ENCODE assay signal across 16 cellular contexts in genomic region chr13:60755380-60756163, GRCh38.
DNase-seq lines count a peak whose midpoint lies in the region; ATAC-seq and TF ChIP-seq lines count a peak whose summit lies in the region.
"Had no signal": no experiment of that assay in that cellular context is flagged by ENCODE, and none has a peak within 500 bp of the region (broad histone marks: within the 10 kb centered on the region; RNA-seq: fewer than 3 reads in every experiment).

No MANE protein-coding gene starts in this region.

- H3K36me3 ChIP-seq in GM23338 (ENCODE audit: insufficient read depth) (no peaks in the 10 kb centered on the region), PC-3 (ENCODE audit: low read depth, low read length) (no peaks in the 10 kb centered on the region), neural cell (ENCODE audit: insufficient read depth, low read length) (no peaks in the 10 kb centered on the region), mammary epithelial cell (ENCODE audit: insufficient read depth, low read length) (no peaks in the 10 kb centered on the region)
- H3K36me3 ChIP-seq: SJSA1, WERI-Rb-1 had no signal

- ATAC-seq in GM23338 (peak; percentile 86), PC-3 (peak; percentile 31)
- ATAC-seq: natural killer cell treated with Interleukin-12 subunit alpha and Interleukin-12 subunit beta and Interleukin-15 and Interleukin-18, amount 100 ng/mL, for 72 hours had no signal

- peak overlapping the region; percentile 24; the same call in 1 of the 2 replicates for H3K4me2 ChIP-seq in GM23338
- H3K4me2 ChIP-seq in PC-3 (ENCODE audit: low read length) = no peak overlapping the region
- no peak overlapping the region for H3K4me2 ChIP-seq in neural cell (ENCODE audit: low read length)
- H3K4me2 ChIP-seq in mammary epithelial cell (ENCODE audit: insufficient read depth, low read depth, low read length) = no peak overlapping the region

- H3K9me3 ChIP-seq in PC-3 (ENCODE audit: low read length) = no peaks in the 10 kb centered on the region
- H3K9me3 ChIP-seq in neural cell (ENCODE audit: low read length) = no peaks in the 10 kb centered on the region
- H3K9me3 ChIP-seq in mammary epithelial cell (replicated peaks; ENCODE audit: insufficient read depth, low read length) = no peaks in the 10 kb centered on the region
- H3K9me3 ChIP-seq: SJSA1 had no signal

- H3K27ac ChIP-seq in GM23338 (ENCODE audit: low read depth) (no peak overlapping the region), PC-3 (ENCODE audit: low read length) (no peak overlapping the region), neural cell (ENCODE audit: low read length) (peak overlapping the region; percentile 34), mammary epithelial cell (ENCODE audit: insufficient read depth, low read depth, low read length) (no peak overlapping the region)
- H3K27ac ChIP-seq: SJSA1, WERI-Rb-1 had no signal

- no peak overlapping the region for H3K4me3 Mint-ChIP-seq in GM23338
- H3K4me3 Mint-ChIP-seq: B cell; natural killer cell treated with Interleukin-12 subunit alpha and Interleukin-12 subunit beta and Interleukin-15 and Interleukin-18, amount 100 ng/mL, for 72 hours had no signal

- H3K4me3 ChIP-seq in GM23338 = no peak overlapping the region
- H3K4me3 ChIP-seq in PC-3 (ENCODE audit: low read length) = no peak overlapping the region
- H3K4me3 ChIP-seq in epithelial cell of esophagus (ENCODE audit: low read length) = no peak overlapping the region
- H3K4me3 ChIP-seq in neural cell (ENCODE audit: low read length) = no peak overlapping the region
- no peak overlapping the region for H3K4me3 ChIP-seq in mammary epithelial cell (replicated peaks in 1 of 3; ENCODE audit: insufficient read depth in 1 of 3, low read depth in 2 of 3, low read length in 3 of 3)
- H3K4me3 ChIP-seq: SJSA1 had no signal

- POLR2A ChIA-PET in PC-3 (lab: Charles Lee; ENCODE audit: unreplicated experiment) = no interaction called here

- peaks cover 34% of the 10 kb centered on the region for H3K4me1 Mint-ChIP-seq in GM23338
- H3K4me1 Mint-ChIP-seq: B cell had no signal

- TF ChIP-seq CTCF in GM23338 (conservative IDR thresholded peaks at IDR 0.05; ENCODE audit: low read depth in 2 of 2) (peak; percentile 52 to 70), PC-3 (conservative IDR thresholded peaks at IDR 0.05; ENCODE audit: low read depth, low read length) (peak; percentile 48), epithelial cell of esophagus (IDR thresholded peaks at IDR 0.05; ENCODE audit: insufficient read depth, low read depth, low read length, missing control alignments) (peak; percentile 56), neural cell (IDR thresholded peaks at IDR 0.05; ENCODE audit: poor library complexity, severe bottlenecking) (peak; percentile 68), mammary epithelial cell (conservative IDR thresholded peaks at IDR 0.05 in 1 of 2, IDR thresholded peaks at IDR 0.05 in 1 of 2; ENCODE audit: extremely low read depth in 1 of 2, insufficient read depth in 1 of 2, low read depth in 1 of 2, low read length in 2 of 2) (peak in 1 of 2 donors; percentile 33)

- H4K20me1 ChIP-seq in GM23338 (replicated peaks; ENCODE audit: insufficient read depth) (no peaks in the 10 kb centered on the region), PC-3 (ENCODE audit: low read length) (no peaks in the 10 kb centered on the region), neural cell (ENCODE audit: insufficient read depth) (no peaks in the 10 kb centered on the region), mammary epithelial cell (ENCODE audit: insufficient read depth, low read length) (no peaks in the 10 kb centered on the region)

- in situ Hi-C loops in mammary epithelial cell (cut with MboI; ENCODE audit: low sequenced_read_pairs in 2 of 2) = no loop called here

- H3K36me3 Mint-ChIP-seq in GM23338 (ENCODE audit: low read depth) = no peaks in the 10 kb centered on the region
- H3K36me3 Mint-ChIP-seq: natural killer cell treated with Interleukin-12 subunit alpha and Interleukin-12 subunit beta and Interleukin-15 and Interleukin-18, amount 100 ng/mL, for 72 hours had no signal

- CTCF ChIA-PET in PC-3 (lab: Charles Lee) (interaction anchor here (0.7 kb wide), 1 partner anchor 35 kb away, joined by 3 read pairs; no protein-coding TSS in a partner anchor), mammary epithelial cell (lab: Charles Lee; ENCODE audit: low non-redundant PET) (interaction anchor here (0.6 kb wide), 1 partner anchor 1219 kb away, joined by 7 read pairs; no protein-coding TSS in a partner anchor)

- BruUV-seq in PC-3 (replicated peaks; lab: Mats Ljungman, UMichigan) (no TSS peak), mammary epithelial cell (replicated peaks; lab: Mats Ljungman, UMichigan) (no TSS peak)

- DNase-seq in GM23338 (ENCODE audit: low spot score) (peak; percentile 71), PC-3 (peak; percentile 18), epithelial cell of esophagus (ENCODE audit: low read depth) (peak; percentile 56), germinal center (ENCODE audit: low spot score) (no peak), mammary epithelial cell (no peak), NCI-H1417 treated with DMSO at 0.1 percent for 48 hours (lab: John Stamatoyannopoulos, UW) (no peak)
- no peak for DNase-seq in activated CD4-positive, alpha-beta T cell treated with anti-CD3 and anti-CD28 coated beads for 1 hour
- DNase-seq: erythroblast, KBM-7, NCI-H1105 treated with DMSO at 0.1 percent for 48 hours, NCI-H345, WERI-Rb-1 had no signal

- WGBS in mammary epithelial cell (ENCODE audit: low coverage, missing lambda C conversion rate) = 71% methylated on average over 4 of the region's 4 CpGs

- H2AFZ ChIP-seq in GM23338 (no peak overlapping the region), PC-3 (ENCODE audit: low read length) (no peak overlapping the region), neural cell (ENCODE audit: low read depth, low read length) (no peak overlapping the region), mammary epithelial cell (ENCODE audit: low read depth, low read length) (no peak overlapping the region)

- H3K27ac Mint-ChIP-seq in GM23338 = peak overlapping the region; percentile 51
- H3K27ac Mint-ChIP-seq: B cell; natural killer cell treated with Interleukin-12 subunit alpha and Interleukin-12 subunit beta and Interleukin-15 and Interleukin-18, amount 100 ng/mL, for 72 hours had no signal

- H3F3A ChIP-seq in GM23338 (replicated peaks; ENCODE audit: low read depth) (no peaks in the 10 kb centered on the region), PC-3 (ENCODE audit: low read length, unreplicated experiment) (no peaks in the 10 kb centered on the region), neural cell (ENCODE audit: insufficient read depth, low read length, poor library complexity, severe bottlenecking) (no peaks in the 10 kb centered on the region)

- no peaks in the 10 kb centered on the region for H3K9me3 Mint-ChIP-seq in GM23338

- H3K27me3 ChIP-seq in GM23338 (ENCODE audit: insufficient read depth) (no peaks in the 10 kb centered on the region), PC-3 (ENCODE audit: low read length) (no peaks in the 10 kb centered on the region), neural cell (ENCODE audit: insufficient read depth, low read depth, low read length) (no peaks in the 10 kb centered on the region), mammary epithelial cell (ENCODE audit: insufficient read depth, low read length) (no peaks in the 10 kb centered on the region)
- H3K27me3 ChIP-seq: SJSA1 had no signal

- H3K27me3 Mint-ChIP-seq in GM23338 (ENCODE audit: insufficient read depth, low read depth, poor library complexity) = no peaks in the 10 kb centered on the region
- H3K27me3 Mint-ChIP-seq: B cell; natural killer cell treated with Interleukin-12 subunit alpha and Interleukin-12 subunit beta and Interleukin-15 and Interleukin-18, amount 100 ng/mL, for 72 hours had no signal

- H3K4me1 ChIP-seq in GM23338 (ENCODE audit: insufficient read depth) (peaks cover 53% of the 10 kb centered on the region), PC-3 (ENCODE audit: insufficient read depth, low read length) (peaks cover 13% of the 10 kb centered on the region; the same call in 1 of the 2 replicates), mammary epithelial cell (ENCODE audit: insufficient read depth, low read length) (peaks cover 5% of the 10 kb centered on the region)

- no peak overlapping the region for H3K9ac ChIP-seq in PC-3 (ENCODE audit: low read length)
- no peak overlapping the region for H3K9ac ChIP-seq in neural cell (ENCODE audit: low read length)
- no peak overlapping the region for H3K9ac ChIP-seq in mammary epithelial cell (ENCODE audit: insufficient read depth, low read length)

- H3K79me2 ChIP-seq in GM23338 (replicated peaks; ENCODE audit: insufficient read depth) (no peaks in the 10 kb centered on the region), PC-3 (ENCODE audit: low read length) (no peaks in the 10 kb centered on the region), neural cell (replicated peaks; ENCODE audit: insufficient read depth, low read length) (no peaks in the 10 kb centered on the region), mammary epithelial cell (ENCODE audit: insufficient read depth, low read length) (no peaks in the 10 kb centered on the region)

- H3K9me2 ChIP-seq in GM23338 (ENCODE audit: insufficient read depth) (peaks cover 4% of the 10 kb centered on the region; the same call in 1 of the 2 replicates), PC-3 (replicated peaks; ENCODE audit: low read length) (no peaks in the 10 kb centered on the region), neural cell (ENCODE audit: insufficient read depth, low read length) (no peaks in the 10 kb centered on the region)

- intact Hi-C loops in PC-3 (cut with micrococcal nuclease) (loop anchor here (5.0 kb wide), 1 partner anchor 117 kb away; no protein-coding TSS in a partner anchor), mammary epithelial cell (cut with micrococcal nuclease) (loop anchor here (1.0 kb wide), 1 partner anchor 235 kb away; no protein-coding TSS in a partner anchor)

- TF ChIP-seq EP300 in neural cell (conservative IDR thresholded peaks at IDR 0.05; ENCODE audit: poor library complexity, severe bottlenecking) = peak; percentile 86

- dilution Hi-C loops in mammary epithelial cell (cut with HindIII; ENCODE audit: low sequenced_read_pairs) = no loop called here

- peak; percentile 72 for TF ChIP-seq RAD21 in neural cell (conservative IDR thresholded peaks at IDR 0.05)

TF ChIP-seq in neural cell, 6 proteins besides CTCF, POLR2A, EP300 and RAD21 (continues in another document):
- TF ChIP-seq MXI1 (conservative IDR thresholded peaks at IDR 0.05; ENCODE audit: poor library complexity, severe bottlenecking) = no peak

Comparison
In these comparisons a context has a peak if more than half of its experiments do, and no peak if none do; other contexts are left out.
1. DNase-seq: peak in GM23338 (single experiment), PC-3 (single experiment) and epithelial cell of esophagus (single experiment); none in germinal center (single experiment), activated CD4-positive, alpha-beta T cell treated with anti-CD3 and anti-CD28 coated beads for 1 hour (single experiment), mammary epithelial cell (single experiment) and NCI-H1417 treated with DMSO at 0.1 percent for 48 hours (single experiment).